ENCODE assay signal across 2 cellular contexts in genomic region chr12:53225635-53226424, GRCh38.
TF ChIP-seq lines count a peak whose summit lies in the region.

No MANE protein-coding gene starts in this region.

TF ChIP-seq in GM23338, 12 proteins besides CTCF, POLR2A, EP300 and RAD21 (continued from another document):
- TF ChIP-seq, protein P1, sequence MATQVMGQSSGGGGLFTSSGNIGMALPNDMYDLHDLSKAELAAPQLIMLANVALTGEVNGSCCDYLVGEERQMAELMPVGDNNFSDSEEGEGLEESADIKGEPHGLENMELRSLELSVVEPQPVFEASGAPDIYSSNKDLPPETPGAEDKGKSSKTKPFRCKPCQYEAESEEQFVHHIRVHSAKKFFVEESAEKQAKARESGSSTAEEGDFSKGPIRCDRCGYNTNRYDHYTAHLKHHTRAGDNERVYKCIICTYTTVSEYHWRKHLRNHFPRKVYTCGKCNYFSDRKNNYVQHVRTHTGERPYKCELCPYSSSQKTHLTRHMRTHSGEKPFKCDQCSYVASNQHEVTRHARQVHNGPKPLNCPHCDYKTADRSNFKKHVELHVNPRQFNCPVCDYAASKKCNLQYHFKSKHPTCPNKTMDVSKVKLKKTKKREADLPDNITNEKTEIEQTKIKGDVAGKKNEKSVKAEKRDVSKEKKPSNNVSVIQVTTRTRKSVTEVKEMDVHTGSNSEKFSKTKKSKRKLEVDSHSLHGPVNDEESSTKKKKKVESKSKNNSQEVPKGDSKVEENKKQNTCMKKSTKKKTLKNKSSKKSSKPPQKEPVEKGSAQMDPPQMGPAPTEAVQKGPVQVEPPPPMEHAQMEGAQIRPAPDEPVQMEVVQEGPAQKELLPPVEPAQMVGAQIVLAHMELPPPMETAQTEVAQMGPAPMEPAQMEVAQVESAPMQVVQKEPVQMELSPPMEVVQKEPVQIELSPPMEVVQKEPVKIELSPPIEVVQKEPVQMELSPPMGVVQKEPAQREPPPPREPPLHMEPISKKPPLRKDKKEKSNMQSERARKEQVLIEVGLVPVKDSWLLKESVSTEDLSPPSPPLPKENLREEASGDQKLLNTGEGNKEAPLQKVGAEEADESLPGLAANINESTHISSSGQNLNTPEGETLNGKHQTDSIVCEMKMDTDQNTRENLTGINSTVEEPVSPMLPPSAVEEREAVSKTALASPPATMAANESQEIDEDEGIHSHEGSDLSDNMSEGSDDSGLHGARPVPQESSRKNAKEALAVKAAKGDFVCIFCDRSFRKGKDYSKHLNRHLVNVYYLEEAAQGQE (IDR thresholded peaks at IDR 0.05; ENCODE audit: unreplicated experiment) = no peak
- TF ChIP-seq ZNF462 (CRISPR knock-in tag; IDR thresholded peaks at IDR 0.05) (no peak), EZH2phosphoT487 (IDR thresholded peaks at IDR 0.05; ENCODE audit: unreplicated experiment) (no peak), ETS1 (IDR thresholded peaks at IDR 0.05) (no peak), STAT1 (IDR thresholded peaks at IDR 0.05; ENCODE audit: unreplicated experiment) (no peak), NANOG (IDR thresholded peaks at IDR 0.05; ENCODE audit: borderline replicate concordance) (no peak), ZNF331 (CRISPR knock-in tag; IDR thresholded peaks at IDR 0.05; ENCODE audit: low read depth) (no peak)

TF ChIP-seq in WTC11, 78 proteins besides CTCF, POLR2A, EP300 and RAD21 (continued from another document):
- no peak for TF ChIP-seq E2F1 (CRISPR knock-in tag; IDR thresholded peaks at IDR 0.05)
- TF ChIP-seq, protein P2, sequence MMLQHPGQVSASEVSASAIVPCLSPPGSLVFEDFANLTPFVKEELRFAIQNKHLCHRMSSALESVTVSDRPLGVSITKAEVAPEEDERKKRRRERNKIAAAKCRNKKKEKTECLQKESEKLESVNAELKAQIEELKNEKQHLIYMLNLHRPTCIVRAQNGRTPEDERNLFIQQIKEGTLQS (CRISPR knock-in tag; conservative IDR thresholded peaks at IDR 0.05) = no peak
